ENCODE assay signal across 8 cellular contexts in genomic region chrX:55342533-55343501, GRCh38.
DNase-seq lines count a peak whose midpoint lies in the region; ATAC-seq and TF ChIP-seq lines count a peak whose summit lies in the region.

No MANE protein-coding gene starts in this region.

- peak; percentile 69 for TF ChIP-seq CTCF in GM06990 (IDR thresholded peaks at IDR 0.05; ENCODE audit: insufficient read depth, low read length, poor library complexity, severe bottlenecking)

- DNase-seq in AG08396 (ENCODE audit: low spot score): peak; percentile 23
- no peak for DNase-seq in GM06990 (ENCODE audit: extremely low read depth, insufficient read length)
- peak; percentile 35 for DNase-seq in NCI-H2227 treated with DMSO at 0.1 percent for 48 hours (lab: John Stamatoyannopoulos, UW)
- peak; percentile 31 for DNase-seq in activated T-cell treated with anti-CD3 and anti-CD28 coated beads, Interleukin-2, amount 50 U/mL, for 1 hour
- DNase-seq in glomerular visceral epithelial cell (ENCODE audit: extremely low spot score): peak; percentile 18
- DNase-seq in stimulated activated CD4-positive, alpha-beta T cell treated with anti-CD3 and anti-CD28 coated beads, TNF-alpha, amount 100 ng/mL, for 48 hours (ENCODE audit: low read depth in 3 of 3): peak in 2 of 3 donors; percentile 8 to 10

- no peaks in the 10 kb centered on the region for H3K36me3 ChIP-seq in GM06990 (ENCODE audit: control insufficient read depth, insufficient read depth, low read length)

- H3K4me3 ChIP-seq in GM06990 (replicated peaks; ENCODE audit: low read depth, low read length): no peak overlapping the region

- ATAC-seq in HG02571 (IDR thresholded peaks at IDR 0.05; ENCODE audit: unreplicated experiment): peak; percentile 44
- ATAC-seq in GM21447 (IDR thresholded peaks at IDR 0.05; ENCODE audit: unreplicated experiment): no peak

- H3K27me3 ChIP-seq in GM06990 (replicated peaks; ENCODE audit: control insufficient read depth, insufficient read depth, low read length): no peaks in the 10 kb centered on the region
